In the genomic region with DNA sequence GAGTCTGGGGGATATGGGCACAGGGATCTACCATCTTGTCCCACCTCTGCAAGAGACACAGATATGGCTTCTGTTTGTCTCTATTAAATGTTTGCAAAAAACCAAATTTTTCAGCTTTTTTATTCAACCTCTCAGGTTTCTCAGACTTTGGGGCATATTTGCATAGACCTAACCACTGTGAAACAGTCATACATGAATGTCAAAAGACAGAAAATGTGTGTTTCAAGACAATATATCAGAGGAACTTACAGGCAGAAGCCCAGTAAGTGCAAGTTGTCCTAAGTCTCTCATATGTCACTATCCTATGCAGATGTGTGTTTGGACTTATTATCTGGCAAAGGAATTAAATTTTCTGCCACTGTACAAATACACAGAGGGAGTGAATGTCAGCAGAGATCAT, we compare ENCODE assay signal across 1 cellular context.
TF ChIP-seq lines count a peak whose summit lies in the region.

No MANE protein-coding gene starts in this region.

TF ChIP-seq in GM12878, 131 proteins besides CTCF, POLR2A, EP300 and RAD21:
- TF ChIP-seq YY1 (IDR thresholded peaks at IDR 0.05; ENCODE audit: low read depth, low read length) (no peak), NR2C1 (IDR thresholded peaks at IDR 0.05) (no peak), RFX5 (IDR thresholded peaks at IDR 0.05; ENCODE audit: low read depth, low read length) (no peak), ESRRA (IDR thresholded peaks at IDR 0.05; ENCODE audit: low read length) (no peak), ZZZ3 (IDR thresholded peaks at IDR 0.05; ENCODE audit: control insufficient read depth, insufficient read length, low read depth) (no peak)
